1 cellular context compared by ENCODE assay signal in the genomic region with DNA sequence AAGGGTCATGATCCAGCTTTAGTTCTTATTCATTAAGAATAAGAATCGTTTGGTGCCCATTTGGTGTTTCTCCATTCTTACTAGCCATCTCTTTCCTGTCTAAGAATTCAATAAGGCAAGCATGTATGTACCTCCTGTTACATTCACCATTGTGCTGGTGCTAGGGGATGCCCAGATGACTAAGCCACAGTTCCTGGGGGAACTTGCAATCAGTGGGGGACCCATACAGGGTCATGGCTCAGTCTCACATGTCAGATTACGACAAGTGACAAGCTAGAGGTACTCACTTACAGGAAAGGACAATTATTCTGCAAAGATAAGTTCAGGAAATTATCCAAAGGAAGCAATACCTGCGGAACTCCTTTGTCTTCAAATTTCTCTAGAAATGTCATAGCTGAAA.
TF ChIP-seq lines count a peak whose summit lies in the region.

No MANE protein-coding gene starts in this region.

TF ChIP-seq in WTC11, 78 proteins besides CTCF, POLR2A, EP300 and RAD21 (continued from another document):
- TF ChIP-seq EMX1 (CRISPR knock-in tag; IDR thresholded peaks at IDR 0.05) (no peak), E2F1 (CRISPR knock-in tag; IDR thresholded peaks at IDR 0.05) (no peak), ZNF232 (CRISPR knock-in tag; IDR thresholded peaks at IDR 0.05) (no peak)
